ENCODE assay signal across 8 cellular contexts in the genomic region with DNA sequence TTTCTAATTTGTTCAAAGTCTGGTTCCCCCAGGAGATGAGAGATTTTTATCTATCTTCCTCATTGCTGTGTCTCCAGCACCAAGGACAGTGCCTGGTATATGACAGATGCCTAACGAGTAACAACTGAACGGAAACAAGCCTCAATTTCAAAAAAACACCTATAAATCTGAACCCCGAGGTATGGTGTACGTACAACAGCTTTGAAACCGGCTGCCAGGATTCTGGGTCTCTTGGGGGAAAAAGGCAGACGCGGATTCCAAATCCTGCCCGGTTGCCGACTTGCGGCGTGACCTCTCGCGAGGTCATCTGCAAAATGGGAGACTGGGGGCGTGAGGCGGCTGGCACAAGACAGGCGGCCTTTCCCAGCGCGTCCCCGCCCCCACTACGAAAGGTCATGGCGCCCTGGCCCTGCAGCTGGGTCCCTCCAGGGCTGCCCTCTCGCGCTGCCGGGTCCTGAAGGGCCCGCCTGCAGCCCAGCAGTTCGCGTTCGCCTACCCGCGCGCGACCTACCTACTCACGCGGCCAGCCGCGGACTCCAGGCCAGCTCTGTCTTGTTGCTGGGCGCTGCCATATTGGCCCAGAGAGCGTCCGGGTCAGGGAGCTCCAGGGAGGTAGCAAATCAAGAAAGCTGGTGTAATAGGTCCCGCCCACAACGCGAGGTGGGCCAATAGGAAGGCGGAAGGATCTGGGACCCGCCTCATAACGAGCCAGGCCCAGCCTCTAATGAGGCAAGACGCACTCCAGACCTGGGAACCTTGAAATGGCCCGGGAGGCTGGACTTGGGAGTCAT. TPM values are rescaled to one million over a fixed set of nuclear protein-coding genes. Genes with fewer than 3 reads are reported as not detected.
DNase-seq lines count a peak whose midpoint lies in the region; ATAC-seq and TF ChIP-seq lines count a peak whose summit lies in the region.

TSS of gene ECSIT (minus strand) at position 584 of the 791 bp plus-strand sequence. CDS start 9,964 bp downstream, outside the sequence.

- 0% methylated on average over 14 of the region's 47 CpGs; no CpG with 5 or more reads in 1 of the 2 donors for WGBS in gastroesophageal sphincter (ENCODE audit: low coverage in 1 of 2), 2 donors

- H3K4me3 ChIP-seq in NB4 (ENCODE audit: low read depth, low read length), result peak within 1 kb of the TSS; percentile 85
- peak within 1 kb of the TSS; percentile 78 for H3K4me3 ChIP-seq in SK-N-MC
- H3K4me3 ChIP-seq in gastroesophageal sphincter, result peak within 1 kb of the TSS; percentile 95 to 96
- H3K4me3 ChIP-seq in neutrophil (ENCODE audit: low read depth in 1 of 2, low read length in 1 of 2), result peak within 1 kb of the TSS; percentile 73 to 94

- H3K9me3 ChIP-seq in SK-N-MC (ENCODE audit: low read depth, low read length), result no peaks in the 10 kb centered on the region
- H3K9me3 ChIP-seq in gastroesophageal sphincter, result no peaks in the 10 kb centered on the region
- no peaks in the 10 kb centered on the region for H3K9me3 ChIP-seq in neutrophil

- peak within 1 kb of the TSS; percentile 88 for H3K27ac Mint-ChIP-seq in HFFc6
- peak within 1 kb of the TSS; percentile 88 for H3K27ac Mint-ChIP-seq in activated naive CD4-positive, alpha-beta T cell treated with anti-CD3 and anti-CD28 coated beads, Interleukin-2, amount 10 ng/mL, durations not matched to agents 7 days and 5 days

- H3K27me3 ChIP-seq in gastroesophageal sphincter, result no peaks in the 10 kb centered on the region
- no peaks in the 10 kb centered on the region for H3K27me3 ChIP-seq in neutrophil

- peak within 1 kb of the TSS; percentile 99 for H3K4me3 Mint-ChIP-seq in HFFc6
- peak within 1 kb of the TSS; percentile 84 for H3K4me3 Mint-ChIP-seq in activated naive CD4-positive, alpha-beta T cell treated with anti-CD3 and anti-CD28 coated beads, Interleukin-2, amount 10 ng/mL, durations not matched to agents 7 days and 5 days

- ATAC-seq in gastroesophageal sphincter, result peak; percentile 100

- DNase-seq in GM03348 (ENCODE audit: low spot score) (peak; percentile 98), HFFc6 (peak; percentile 99), NB4 (ENCODE audit: low read depth) (peak; percentile 98), SK-N-MC (ENCODE audit: low read depth, low spot score) (peak; percentile 34), substantia nigra (lab: John Stamatoyannopoulos, UW) (peak; percentile 59 to 97 (median 94))
- peak; percentile 95 for DNase-seq in activated naive CD4-positive, alpha-beta T cell treated with anti-CD3 and anti-CD28 coated beads, Interleukin-2, amount 10 ng/mL, durations not matched to agents 7 days and 5 days

- peaks cover 0 to 37% (median 20%) of the 10 kb centered on the region in 3 donors for H3K4me1 ChIP-seq in gastroesophageal sphincter
- peaks cover 9 to 13% of the 10 kb centered on the region in 2 experiments for H3K4me1 ChIP-seq in neutrophil (ENCODE audit: control insufficient read depth in 1 of 2, insufficient read depth in 1 of 2, low read depth in 1 of 2, low read length in 1 of 2)

- TF ChIP-seq EP300 in gastroesophageal sphincter (IDR thresholded peaks at IDR 0.05), result no peak

- no peak within 1 kb of the TSS for H3K27ac ChIP-seq in SK-N-MC
- peak within 1 kb of the TSS; percentile 80 to 92 (median 91) for H3K27ac ChIP-seq in gastroesophageal sphincter
- H3K27ac ChIP-seq in neutrophil, result peak within 1 kb of the TSS; percentile 75
- peak within 1 kb of the TSS; percentile 83 for H3K27ac ChIP-seq in substantia nigra (ENCODE audit: low read depth, low read length, poor library complexity, severe bottlenecking)

- H3K9ac ChIP-seq in SK-N-MC (ENCODE audit: insufficient read length), result peak within 1 kb of the TSS; percentile 62

- CTCF ChIA-PET in activated naive CD4-positive, alpha-beta T cell treated with anti-CD3 and anti-CD28 coated beads, Interleukin-2, amount 10 ng/mL, durations not matched to agents 7 days and 5 days (lab: Charles Lee), result interaction anchor here (0.7 to 1.1 kb wide), 3 partner anchors 59 to 404 kb away, joined by 3 read pairs; no protein-coding TSS in a partner anchor

- H3K36me3 ChIP-seq in SK-N-MC (ENCODE audit: insufficient read depth, low read length) (no peaks in the 10 kb centered on the region), gastroesophageal sphincter (peaks cover 0 to 26% of the 10 kb centered on the region in 2 donors), neutrophil (no peaks in the 10 kb centered on the region)

- no peaks in the 10 kb centered on the region for H3K27me3 Mint-ChIP-seq in HFFc6 (ENCODE audit: insufficient read depth)
- peaks cover under 1% of the 10 kb centered on the region for H3K27me3 Mint-ChIP-seq in activated naive CD4-positive, alpha-beta T cell treated with anti-CD3 and anti-CD28 coated beads, Interleukin-2, amount 10 ng/mL, durations not matched to agents 7 days and 5 days

- TF ChIP-seq CTCF in HFFc6 (IDR thresholded peaks at IDR 0.05), result no peak
- no peak for TF ChIP-seq CTCF in NB4 (IDR thresholded peaks at IDR 0.05; ENCODE audit: low read depth, low read length)
- no peak for TF ChIP-seq CTCF in gastroesophageal sphincter (IDR thresholded peaks at IDR 0.05)
- TF ChIP-seq CTCF in neutrophil (IDR thresholded peaks at IDR 0.05), result peak; percentile 23

- no peaks in the 10 kb centered on the region; the same call in 1 of the 2 replicates for H3K36me3 Mint-ChIP-seq in HFFc6 (ENCODE audit: low read depth)
- H3K36me3 Mint-ChIP-seq in activated naive CD4-positive, alpha-beta T cell treated with anti-CD3 and anti-CD28 coated beads, Interleukin-2, amount 10 ng/mL, durations not matched to agents 7 days and 5 days, result no peaks in the 10 kb centered on the region

- H3K9me3 Mint-ChIP-seq in HFFc6, result no peaks in the 10 kb centered on the region
- no peaks in the 10 kb centered on the region for H3K9me3 Mint-ChIP-seq in activated naive CD4-positive, alpha-beta T cell treated with anti-CD3 and anti-CD28 coated beads, Interleukin-2, amount 10 ng/mL, durations not matched to agents 7 days and 5 days

- H3K4me1 Mint-ChIP-seq in HFFc6 (ENCODE audit: low read depth), result peaks cover 30% of the 10 kb centered on the region
- H3K4me1 Mint-ChIP-seq in activated naive CD4-positive, alpha-beta T cell treated with anti-CD3 and anti-CD28 coated beads, Interleukin-2, amount 10 ng/mL, durations not matched to agents 7 days and 5 days, result peaks cover 19% of the 10 kb centered on the region

- TF ChIP-seq POLR2A in NB4 (IDR thresholded peaks at IDR 0.05; ENCODE audit: extremely low read depth, insufficient read length), result peak; percentile 42
- TF ChIP-seq POLR2A in gastroesophageal sphincter (IDR thresholded peaks at IDR 0.05), result peak in 1 of 2 donors; percentile 5

RNA-seq across cellular contexts. Expression of gene ECSIT, which starts in this region (rescaled TPM):
- 10 to 100 TPM; 17.5 to 24.9 (median 19.9) TPM for total RNA-seq in HFFc6 (2021; fragmentation: NEBNext Ultra II Directional; extraction: Animal tissue kit (Norgen Biotek cat#: 25700))
- total RNA-seq in gastroesophageal sphincter, result 10 to 100 TPM; 50.1 to 88.3 (median 65.2) TPM

Comparison
In these comparisons a context has a peak if more than half of its experiments do, and no peak if none do; other contexts are left out.
1. DNase-seq: peak in every context shown above with its lines; median percentile 99 in HFFc6; 98 in GM03348; 98 in NB4; 95 in activated naive CD4-positive, alpha-beta T cell treated with anti-CD3 and anti-CD28 coated beads, Interleukin-2, amount 10 ng/mL, durations not matched to agents 7 days and 5 days; 94 in substantia nigra; 34 in SK-N-MC.